Comparison of ENCODE assay signal across 9 cellular contexts in the genomic region with DNA sequence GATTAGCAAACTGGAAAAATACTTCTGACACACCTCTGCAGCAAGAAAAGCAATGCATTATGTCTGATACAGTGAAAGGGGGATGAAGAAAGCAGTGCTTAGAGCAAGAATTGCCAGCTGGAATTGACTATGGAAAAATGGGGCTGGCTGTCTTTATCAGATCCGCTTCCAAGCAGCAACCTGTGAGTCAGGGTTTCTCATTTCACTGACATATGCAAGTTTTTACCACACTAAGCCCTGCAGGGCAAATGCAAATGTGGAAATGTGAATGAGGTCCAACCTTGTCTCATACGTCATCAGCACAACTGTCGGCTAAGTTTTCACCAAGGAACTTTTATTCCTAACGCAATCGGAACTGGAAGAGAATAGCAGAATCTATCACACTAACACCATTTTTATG.
DNase-seq lines count a peak whose midpoint lies in the region; ATAC-seq and TF ChIP-seq lines count a peak whose summit lies in the region.
"Had no signal": no experiment of that assay in that cellular context is flagged by ENCODE, and none has a peak within 500 bp of the region (broad histone marks: within the 10 kb centered on the region; RNA-seq: fewer than 3 reads in every experiment).

No MANE protein-coding gene starts in this region.

- TF ChIP-seq CTCF in SK-N-SH (IDR thresholded peaks at IDR 0.05), result no peak

- H3K27me3 ChIP-seq in SK-N-SH (ENCODE audit: insufficient read depth) (no peaks in the 10 kb centered on the region), skeletal muscle satellite cell (ENCODE audit: control insufficient read depth, insufficient read depth, low read length) (no peaks in the 10 kb centered on the region), neuronal stem cell (ENCODE audit: control insufficient read depth in 3 of 3, insufficient read depth in 3 of 3, low read depth in 1 of 3, low read length in 3 of 3) (no peaks in the 10 kb centered on the region)

- no peak overlapping the region for H2AK5ac ChIP-seq in neuronal stem cell (ENCODE audit: low read depth, low read length)

- H4K8ac ChIP-seq in neuronal stem cell (ENCODE audit: low read depth, low read length), result no peak overlapping the region

- H3K23ac ChIP-seq in neuronal stem cell (ENCODE audit: low read depth, low read length, poor library complexity), result no peak overlapping the region

- no peak for ATAC-seq in GM19324 (IDR thresholded peaks at IDR 0.05; ENCODE audit: low FRiP score, unreplicated experiment)

- no peaks in the 10 kb centered on the region for H4K20me1 ChIP-seq in SK-N-SH (ENCODE audit: insufficient read depth)

- H3K9ac ChIP-seq in SK-N-SH, result no peak overlapping the region
- no peak overlapping the region for H3K9ac ChIP-seq in skeletal muscle satellite cell (ENCODE audit: low read depth, low read length)
- H3K9ac ChIP-seq in neuronal stem cell (ENCODE audit: low read depth, low read length, poor library complexity), result no peak overlapping the region

- no peaks in the 10 kb centered on the region for H3K79me2 ChIP-seq in SK-N-SH (ENCODE audit: insufficient read depth)

- no peak overlapping the region for H3K4ac ChIP-seq in neuronal stem cell (ENCODE audit: low read length)

- no peaks in the 10 kb centered on the region for H3F3A ChIP-seq in SK-N-SH (replicated peaks; ENCODE audit: insufficient read depth)

- no peak overlapping the region for H2BK120ac ChIP-seq in neuronal stem cell (ENCODE audit: low read depth, low read length)

- no peak overlapping the region for H3K14ac ChIP-seq in neuronal stem cell (ENCODE audit: low read length)

- DNase-seq in H4 (ENCODE audit: low spot score) (peak; percentile 90), SK-N-SH (peak; percentile 4), fibroblast of the conjunctiva (ENCODE audit: low read depth) (peak; percentile 93), GM19240 (ENCODE audit: insufficient read length, low spot score) (no peak), neuronal stem cell (ENCODE audit: low spot score) (no peak)
- no peak for DNase-seq in central memory CD4-positive, alpha-beta T cell
- DNase-seq: GF-D8 had no signal

- H3K9me2 ChIP-seq in SK-N-SH, result no peaks in the 10 kb centered on the region

- H3K4me1 ChIP-seq in SK-N-SH (ENCODE audit: control insufficient read depth in 1 of 2, insufficient read depth in 2 of 2, low read depth in 1 of 2, low read length in 1 of 2) (no peaks in the 10 kb centered on the region; a peak in 1 of 4 replicates), skeletal muscle satellite cell (ENCODE audit: control insufficient read depth, insufficient read depth, low read length) (peaks cover 15% of the 10 kb centered on the region), neuronal stem cell (ENCODE audit: control insufficient read depth in 2 of 2, insufficient read depth in 1 of 2, low read depth in 1 of 2, low read length in 2 of 2) (no peaks in the 10 kb centered on the region)

- H3K27ac ChIP-seq in SK-N-SH (ENCODE audit: low read depth in 2 of 2, low read length in 1 of 2) (no peak overlapping the region), neuronal stem cell (replicated peaks; ENCODE audit: low read length) (no peak overlapping the region)

- POLR2A ChIA-PET in SK-N-SH (lab: Yijun Ruan, JAX), result no interaction called here

- H2BK15ac ChIP-seq in neuronal stem cell (ENCODE audit: low read length), result no peak overlapping the region

- no peak for TF ChIP-seq RAD21 in SK-N-SH (IDR thresholded peaks at IDR 0.05; ENCODE audit: low read length)

- peak; percentile 16 to 61; a peak in 1 of 4 replicates for TF ChIP-seq EP300 in SK-N-SH (IDR thresholded peaks at IDR 0.05; ENCODE audit: borderline replicate concordance in 1 of 2, low read depth in 1 of 2, low read length in 1 of 2)

- H3K79me1 ChIP-seq in neuronal stem cell (ENCODE audit: low read depth, low read length), result no peaks in the 10 kb centered on the region

- H3K4me3 ChIP-seq in SK-N-SH (ENCODE audit: low read depth in 2 of 2, low read length in 1 of 2), result no peak overlapping the region
- H3K4me3 ChIP-seq in skeletal muscle satellite cell (ENCODE audit: low read length), result no peak overlapping the region
- no peak overlapping the region for H3K4me3 ChIP-seq in neuronal stem cell (ENCODE audit: low read length in 2 of 2)

- H2BK5ac ChIP-seq in neuronal stem cell (ENCODE audit: low read length), result no peak overlapping the region

- WGBS in SK-N-SH (ENCODE audit: low lambda C conversion rate), result 15% methylated on average over 5 of the region's 5 CpGs
- no CpG with 5 or more reads among the region's 5 CpGs for WGBS in neuronal stem cell (ENCODE audit: extremely low coverage in 2 of 2, insufficient read length in 2 of 2, insufficient replicate concordance in 1 of 2), 2 donors

- H3K36me3 ChIP-seq in SK-N-SH (replicated peaks in 1 of 2; ENCODE audit: control insufficient read depth in 1 of 2, insufficient read depth in 2 of 2, low read length in 1 of 2) (no peaks in the 10 kb centered on the region), skeletal muscle satellite cell (ENCODE audit: insufficient read depth, low read length) (no peaks in the 10 kb centered on the region), neuronal stem cell (replicated peaks in 1 of 2; ENCODE audit: control insufficient read depth in 2 of 2, insufficient read depth in 2 of 2, low read length in 2 of 2) (no peaks in the 10 kb centered on the region)

- H3K4me2 ChIP-seq in SK-N-SH (no peak overlapping the region), skeletal muscle satellite cell (ENCODE audit: low read length) (peak overlapping the region; percentile 32), neuronal stem cell (ENCODE audit: insufficient read depth, low read length, poor library complexity, severe bottlenecking) (no peak overlapping the region)

- no peak overlapping the region for H2BK12ac ChIP-seq in neuronal stem cell (ENCODE audit: low read length)

- CTCF ChIA-PET in SK-N-SH (lab: Yijun Ruan, JAX), result interaction anchor here (1.0 kb wide), 1 partner anchor 25 kb away, joined by 3 read pairs; no protein-coding TSS in a partner anchor

- no peaks in the 10 kb centered on the region for H3K9me3 ChIP-seq in SK-N-SH
- H3K9me3 ChIP-seq in skeletal muscle satellite cell (replicated peaks; ENCODE audit: low read length), result no peaks in the 10 kb centered on the region
- H3K9me3 ChIP-seq in neuronal stem cell (replicated peaks in 1 of 2; ENCODE audit: control insufficient read depth in 2 of 2, insufficient read depth in 1 of 2, low read depth in 1 of 2, low read length in 2 of 2), result no peaks in the 10 kb centered on the region

- no peak overlapping the region for H4K91ac ChIP-seq in neuronal stem cell (ENCODE audit: low read depth, low read length, poor library complexity)

- no peak overlapping the region for H3K18ac ChIP-seq in neuronal stem cell (ENCODE audit: low read length)

- H2AFZ ChIP-seq in SK-N-SH (ENCODE audit: low read depth), result no peak overlapping the region
- H2AFZ ChIP-seq in neuronal stem cell (ENCODE audit: low read length), result no peak overlapping the region

TF ChIP-seq in SK-N-SH, 30 proteins besides CTCF, POLR2A, EP300 and RAD21 (continues in another document):
- no peak for TF ChIP-seq TEAD4 (IDR thresholded peaks at IDR 0.05; ENCODE audit: borderline replicate concordance, insufficient read depth)
- no peak for TF ChIP-seq SMC3 (IDR thresholded peaks at IDR 0.05; ENCODE audit: low read depth, low read length)
- TF ChIP-seq POLR2AphosphoS5 (IDR thresholded peaks at IDR 0.05; ENCODE audit: low read depth, low read length), result no peak
- no peak for TF ChIP-seq FOXJ3 (CRISPR knock-in tag; IDR thresholded peaks at IDR 0.05)
- no peak for TF ChIP-seq IRF3 (IDR thresholded peaks at IDR 0.05; ENCODE audit: low read depth, low read length)
- TF ChIP-seq FOXM1 (IDR thresholded peaks at IDR 0.05; ENCODE audit: low read depth), result no peak
- TF ChIP-seq YY1 (IDR thresholded peaks at IDR 0.05; ENCODE audit: low read depth), result no peak
- TF ChIP-seq, protein P1, sequence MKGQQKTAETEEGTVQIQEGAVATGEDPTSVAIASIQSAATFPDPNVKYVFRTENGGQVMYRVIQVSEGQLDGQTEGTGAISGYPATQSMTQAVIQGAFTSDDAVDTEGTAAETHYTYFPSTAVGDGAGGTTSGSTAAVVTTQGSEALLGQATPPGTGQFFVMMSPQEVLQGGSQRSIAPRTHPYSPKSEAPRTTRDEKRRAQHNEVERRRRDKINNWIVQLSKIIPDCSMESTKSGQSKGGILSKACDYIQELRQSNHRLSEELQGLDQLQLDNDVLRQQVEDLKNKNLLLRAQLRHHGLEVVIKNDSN (IDR thresholded peaks at IDR 0.05; ENCODE audit: borderline replicate concordance, low read depth), result no peak
- TF ChIP-seq NRF1 (IDR thresholded peaks at IDR 0.05; ENCODE audit: low read depth, low read length), result no peak
- 0 out of 2 replicates have a peak, but pooled peaks have one; percentile 13 for TF ChIP-seq RXRA (IDR thresholded peaks at IDR 0.05; ENCODE audit: borderline replicate concordance, low read depth)
- no peak for TF ChIP-seq GATA2 (CRISPR knock-in tag; IDR thresholded peaks at IDR 0.05)
- TF ChIP-seq TAF1 (IDR thresholded peaks at IDR 0.05; ENCODE audit: borderline replicate concordance, low read depth, low read length), result no peak
- TF ChIP-seq, protein P2, sequence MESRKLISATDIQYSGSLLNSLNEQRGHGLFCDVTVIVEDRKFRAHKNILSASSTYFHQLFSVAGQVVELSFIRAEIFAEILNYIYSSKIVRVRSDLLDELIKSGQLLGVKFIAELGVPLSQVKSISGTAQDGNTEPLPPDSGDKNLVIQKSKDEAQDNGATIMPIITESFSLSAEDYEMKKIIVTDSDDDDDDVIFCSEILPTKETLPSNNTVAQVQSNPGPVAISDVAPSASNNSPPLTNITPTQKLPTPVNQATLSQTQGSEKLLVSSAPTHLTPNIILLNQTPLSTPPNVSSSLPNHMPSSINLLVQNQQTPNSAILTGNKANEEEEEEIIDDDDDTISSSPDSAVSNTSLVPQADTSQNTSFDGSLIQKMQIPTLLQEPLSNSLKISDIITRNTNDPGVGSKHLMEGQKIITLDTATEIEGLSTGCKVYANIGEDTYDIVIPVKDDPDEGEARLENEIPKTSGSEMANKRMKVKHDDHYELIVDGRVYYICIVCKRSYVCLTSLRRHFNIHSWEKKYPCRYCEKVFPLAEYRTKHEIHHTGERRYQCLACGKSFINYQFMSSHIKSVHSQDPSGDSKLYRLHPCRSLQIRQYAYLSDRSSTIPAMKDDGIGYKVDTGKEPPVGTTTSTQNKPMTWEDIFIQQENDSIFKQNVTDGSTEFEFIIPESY (IDR thresholded peaks at IDR 0.05; ENCODE audit: borderline replicate concordance, low read depth), result no peak
- TF ChIP-seq JUND (IDR thresholded peaks at IDR 0.05), result peak; percentile 73

Comparison
In these comparisons a context has a peak if more than half of its experiments do, and no peak if none do; other contexts are left out.
1. DNase-seq: peak in H4 (single experiment), SK-N-SH (single experiment) and fibroblast of the conjunctiva (single experiment); none in GM19240 (single experiment), neuronal stem cell (single experiment) and central memory CD4-positive, alpha-beta T cell (single experiment).